Comparison of ENCODE assay signal across 1 cellular context in the genomic region with DNA sequence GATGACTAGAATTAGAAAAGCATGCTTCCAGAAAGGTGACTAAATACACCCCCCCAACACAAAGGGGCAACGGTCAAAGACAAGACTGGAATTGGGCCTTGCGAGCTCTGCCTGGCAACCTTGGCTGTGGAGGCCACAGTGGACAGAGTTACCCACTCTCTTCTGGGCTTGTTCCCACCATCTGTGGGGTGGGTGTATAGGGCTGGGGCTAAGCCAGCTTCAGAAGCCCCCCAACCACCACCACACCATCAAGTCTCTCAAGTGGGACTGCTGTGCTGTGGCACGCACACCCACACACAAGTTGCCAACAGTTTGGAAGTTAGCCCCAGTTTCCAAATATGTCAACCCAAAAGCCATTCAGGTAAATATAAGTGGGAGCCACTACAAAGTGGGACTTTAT.
TF ChIP-seq lines count a peak whose summit lies in the region.

No MANE protein-coding gene starts in this region.

TF ChIP-seq in IMR-90, 13 proteins besides CTCF, POLR2A, EP300 and RAD21:
- TF ChIP-seq FOS (IDR thresholded peaks at IDR 0.05; ENCODE audit: low read depth, low read length) (no peak), NFE2L2 (IDR thresholded peaks at IDR 0.05; ENCODE audit: low read depth, low read length) (no peak), BHLHE40 (IDR thresholded peaks at IDR 0.05; ENCODE audit: low read depth, low read length) (no peak)
- TF ChIP-seq, protein P1, sequence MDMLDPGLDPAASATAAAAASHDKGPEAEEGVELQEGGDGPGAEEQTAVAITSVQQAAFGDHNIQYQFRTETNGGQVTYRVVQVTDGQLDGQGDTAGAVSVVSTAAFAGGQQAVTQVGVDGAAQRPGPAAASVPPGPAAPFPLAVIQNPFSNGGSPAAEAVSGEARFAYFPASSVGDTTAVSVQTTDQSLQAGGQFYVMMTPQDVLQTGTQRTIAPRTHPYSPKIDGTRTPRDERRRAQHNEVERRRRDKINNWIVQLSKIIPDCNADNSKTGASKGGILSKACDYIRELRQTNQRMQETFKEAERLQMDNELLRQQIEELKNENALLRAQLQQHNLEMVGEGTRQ (IDR thresholded peaks at IDR 0.05; ENCODE audit: low read depth, low read length): no peak
